ENCODE assay signal across 20 cellular contexts in genomic region chr20:44228465-44229258, GRCh38. TPM values are rescaled to one million over a fixed set of nuclear protein-coding genes. Genes with fewer than 3 reads are reported as not detected.
DNase-seq lines count a peak whose midpoint lies in the region; ATAC-seq and TF ChIP-seq lines count a peak whose summit lies in the region.
"Had no signal": no experiment of that assay in that cellular context is flagged by ENCODE, and none has a peak within 500 bp of the region (broad histone marks: within the 10 kb centered on the region; RNA-seq: fewer than 3 reads in every experiment).

No MANE protein-coding gene starts in this region.

- no CpG with 5 or more reads among the region's 17 CpGs for WGBS in H9 (ENCODE audit: extremely low coverage, insufficient read length, low lambda C conversion rate)
- 55% methylated on average over 17 of the region's 17 CpGs for WGBS in right cardiac atrium

- H4K8ac ChIP-seq in H9 (replicated peaks; ENCODE audit: insufficient read length, low read depth, low read length): no peak overlapping the region

- H3K4me3 Mint-ChIP-seq in H9: no peak overlapping the region
- H3K4me3 Mint-ChIP-seq: HFFc6; T-helper 1 cell treated with Interleukin-12 subunit alpha and Interleukin-12 subunit beta and Interleukin-4 antibody, amounts not matched to agents 30 μg/mL and 1 μg/mL, for 36 hours had no signal

- H3K27ac ChIP-seq in H9 (ENCODE audit: insufficient read length, low read depth, low read length) (no peak overlapping the region), right cardiac atrium (ENCODE audit: low read length) (peak overlapping the region; percentile 7)
- H3K27ac ChIP-seq: BLaER1, GM23248, HL-60, KMS-11 had no signal

- H2BK12ac ChIP-seq in H9 (ENCODE audit: insufficient read length, low read depth, low read length): no peak overlapping the region

- H3K79me2 ChIP-seq in H9 (ENCODE audit: insufficient read depth, low read length): no peaks in the 10 kb centered on the region

- H4K91ac ChIP-seq in H9 (ENCODE audit: insufficient read length, low read depth, low read length): no peak overlapping the region

- H3K4me1 Mint-ChIP-seq in H9: peaks cover 19 to 23% of the 10 kb centered on the region in 2 experiments

- H3K23me2 ChIP-seq in H9 (ENCODE audit: insufficient read length, low read depth, low read length, poor library complexity, severe bottlenecking): no peaks in the 10 kb centered on the region

- no peak overlapping the region for H3K4me3 ChIP-seq in right cardiac atrium (ENCODE audit: low read length)
- H3K4me3 ChIP-seq: BLaER1, GM23248 had no signal

- H3K9me3 Mint-ChIP-seq in H9: no peaks in the 10 kb centered on the region
- H3K9me3 Mint-ChIP-seq: HFFc6; T-helper 1 cell treated with Interleukin-12 subunit alpha and Interleukin-12 subunit beta and Interleukin-4 antibody, amounts not matched to agents 30 μg/mL and 1 μg/mL, for 36 hours had no signal

- no peak overlapping the region for H3K4me2 ChIP-seq in H9 (ENCODE audit: insufficient read depth, insufficient read length, low read length)
- H3K4me2 ChIP-seq: BLaER1, KMS-11, SK-N-SH had no signal

- H3T11ph ChIP-seq in H9 (ENCODE audit: low read length): no peak overlapping the region

- no peak overlapping the region for H2BK120ac ChIP-seq in H9 (ENCODE audit: low read depth, low read length, poor library complexity, severe bottlenecking)

- no peak overlapping the region for H3K56ac ChIP-seq in H9 (ENCODE audit: insufficient read length, low read depth, low read length)

- no peak overlapping the region for H3K14ac ChIP-seq in H9 (ENCODE audit: insufficient read depth, low read length)

- H2BK15ac ChIP-seq in H9 (ENCODE audit: low read depth, low read length): no peak overlapping the region

- H2BK5ac ChIP-seq in H9 (ENCODE audit: insufficient read length, low read length): no peak overlapping the region

- no peaks in the 10 kb centered on the region for H4K20me1 ChIP-seq in H9 (ENCODE audit: control insufficient read depth, insufficient read depth, insufficient read length)
- H4K20me1 ChIP-seq: BLaER1 had no signal

- no peak overlapping the region for H2AFZ ChIP-seq in H9 (ENCODE audit: low read length)
- H2AFZ ChIP-seq: GM23248 had no signal

- H3K23ac ChIP-seq in H9 (ENCODE audit: insufficient read length, low read depth, low read length): no peak overlapping the region

- peak; percentile 34 to 55 for ATAC-seq in right cardiac atrium

- peak; percentile 17; the same call in 1 of the 3 replicates for TF ChIP-seq CTCF in H9 (conservative IDR thresholded peaks at IDR 0.05)

- intact Hi-C loops in right cardiac atrium (cut with DNase I): no loop called here

- H3K18ac ChIP-seq in H9 (ENCODE audit: insufficient read length, low read depth, low read length): no peak overlapping the region

- no peaks in the 10 kb centered on the region for H3K36me3 Mint-ChIP-seq in H9 (ENCODE audit: insufficient read depth in 1 of 3, low read depth in 3 of 3)

- H3K9ac ChIP-seq in H9 (ENCODE audit: extremely low read depth, insufficient read length, low read length): no peak overlapping the region
- H3K9ac ChIP-seq: BLaER1, GM23248, KMS-11, SK-N-SH had no signal

- no peak overlapping the region for H3K4ac ChIP-seq in H9 (ENCODE audit: low read depth, low read length)

- no peak overlapping the region for H2BK20ac ChIP-seq in H9 (ENCODE audit: low read depth, low read length, poor library complexity, severe bottlenecking)

- H4K5ac ChIP-seq in H9 (ENCODE audit: insufficient read length, low read depth, low read length): no peak overlapping the region

- DNase-seq in ELF-1 (ENCODE audit: low read depth, low spot score) (peak; percentile 34), H9 (no peak), cerebellum (ENCODE audit: low spot score) (peak; percentile 19), right cardiac atrium (no peak), RKO (ENCODE audit: low spot score) (no peak), foreskin melanocyte (no peak), DMS79 (lab: John Stamatoyannopoulos, UW) (no peak)
- DNase-seq in activated effector memory CD4-positive, alpha-beta T cell treated with anti-CD3 and anti-CD28 coated beads, Interleukin-2, amount 50 U/mL, for 16 hours: no peak
- DNase-seq: DMS153, GM23248, HFFc6, NCI-H1417, NCI-H2029 treated with DMSO at 0.1 percent for 48 hours, NCI-H524, OCI-M1, SK-N-SH had no signal

- no peak overlapping the region for H2AK5ac ChIP-seq in H9 (ENCODE audit: insufficient read length, low read length)

- peak overlapping the region; percentile 19 to 84 (median 61); a peak in 3 of 7 replicates for H3K27ac Mint-ChIP-seq in H9
- H3K27ac Mint-ChIP-seq: HFFc6; T-helper 1 cell treated with Interleukin-12 subunit alpha and Interleukin-12 subunit beta and Interleukin-4 antibody, amounts not matched to agents 30 μg/mL and 1 μg/mL, for 36 hours had no signal

- H3K27me3 ChIP-seq in H9 (ENCODE audit: insufficient read depth, low read length) (no peaks in the 10 kb centered on the region), right cardiac atrium (ENCODE audit: control insufficient read depth, insufficient read depth) (no peaks in the 10 kb centered on the region)
- H3K27me3 ChIP-seq: BLaER1 had no signal

- H3K4me1 ChIP-seq in H9 (ENCODE audit: insufficient read depth, low read length) (0 out of 2 replicates have a peak, but pooled peaks cover 4% of the 10 kb centered on the region), right cardiac atrium (ENCODE audit: control insufficient read depth, insufficient read depth, low read length) (peaks cover 2% of the 10 kb centered on the region)

- H3K9me3 ChIP-seq in H9 (ENCODE audit: control insufficient read depth, low read depth, low read length): no peaks in the 10 kb centered on the region
- no peaks in the 10 kb centered on the region for H3K9me3 ChIP-seq in right cardiac atrium (ENCODE audit: control insufficient read depth, low read length)
- H3K9me3 ChIP-seq: BLaER1, SK-N-SH had no signal

- H3K27me3 Mint-ChIP-seq in H9 (ENCODE audit: low read depth): no peaks in the 10 kb centered on the region; the same call in 1 of the 2 replicates

- no peaks in the 10 kb centered on the region for H3K79me1 ChIP-seq in H9 (ENCODE audit: insufficient read depth, low read depth, low read length, poor library complexity, severe bottlenecking)

RNA-seq across cellular contexts. Expression of gene OSER1, which starts 18.1 kb away (rescaled TPM):
- total RNA-seq in H9 (2021) (35.7 and 36.1 TPM in 2 replicates), cerebellum (21.7 TPM), right cardiac atrium (10 to 100 TPM; 22.6 to 44.5 (median 36.1) TPM)
- 27.4 TPM for polyA plus RNA-seq in right cardiac atrium

RNA-seq across cellular contexts. Expression of gene GDAP1L1, which starts 18.4 kb away (rescaled TPM):
- total RNA-seq in H9 (2021): 5.9 and 6.8 TPM in 2 replicates
- 55.4 TPM for total RNA-seq in cerebellum
- 1 to 10 TPM in 1 of 4 donors, under 1 TPM in 3; 0.17 to 2.8 (median 0.55) TPM for total RNA-seq in right cardiac atrium
- polyA plus RNA-seq in right cardiac atrium: 1.4 TPM
- total RNA-seq: GM23248, HFFc6 had no signal
- polyA plus RNA-seq: GM23248 had no signal

RNA-seq across cellular contexts. Expression of gene JPH2, which starts 41.7 kb away (rescaled TPM):
- total RNA-seq in H9 (2021) (0.31 and 0.35 TPM in 2 replicates), cerebellum (0.36 TPM), right cardiac atrium (100 to 1,000 TPM in 3 of 4 donors, 10 to 100 TPM in 1; 99.0 to 117 (median 107) TPM)
- polyA plus RNA-seq in right cardiac atrium: 78.2 TPM

Comparison
In these comparisons a context has a peak if more than half of its experiments do, and no peak if none do; other contexts are left out.
1. DNase-seq: peak in ELF-1 (single experiment) and cerebellum (single experiment); none in H9 (single experiment), right cardiac atrium (0 of 3), activated effector memory CD4-positive, alpha-beta T cell treated with anti-CD3 and anti-CD28 coated beads, Interleukin-2, amount 50 U/mL, for 16 hours (single experiment), RKO (single experiment), foreskin melanocyte (single experiment) and DMS79 (single experiment).
2. RNA of gene JPH2, which starts 41.7 kb away (total RNA-seq): 99.0 to 117 TPM in right cardiac atrium; 0.36 TPM in cerebellum (single experiment) and 0.31 to 0.35 TPM in H9; every median in the first group is over 10 times any median in the second.